ENCODE assay signal across 20 cellular contexts in the genomic region with DNA sequence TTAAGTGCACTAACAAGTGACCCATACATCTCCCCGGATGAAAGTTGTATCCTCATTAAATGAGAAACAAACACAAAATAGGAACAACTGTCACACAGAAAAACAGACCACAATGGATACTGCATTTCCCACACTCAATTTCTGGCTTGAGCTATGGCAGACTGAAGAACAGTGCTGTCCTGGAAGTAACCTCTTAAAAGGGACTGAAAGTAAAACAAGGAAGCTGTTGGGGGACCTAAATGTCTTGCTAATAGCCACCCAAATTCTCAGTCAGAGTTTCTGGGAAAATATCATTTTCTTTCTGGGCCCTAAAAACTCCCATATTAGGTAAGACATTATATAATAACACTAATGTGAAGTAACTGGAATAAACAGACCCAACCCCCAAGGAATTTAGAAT.
"Had no signal": no experiment of that assay in that cellular context is flagged by ENCODE, and none has a peak within 500 bp of the region (broad histone marks: within the 10 kb centered on the region; RNA-seq: fewer than 3 reads in every experiment).

No MANE protein-coding gene starts in this region.

- DNase-seq: activated B cell treated with CpG ODN at 0.5 μM for 24 hours; activated CD4-positive, alpha-beta T cell treated with anti-CD3 and anti-CD28 coated beads for 48 hours; activated CD8-positive, alpha-beta T cell treated with anti-CD3 and anti-CD28 coated beads for 36 hours; activated gamma-delta T cell; activated T-cell treated with anti-CD3 and anti-CD28 coated beads, Interleukin-2, amount 50 U/mL, for 4 hours; amniotic stem cell; caudate nucleus; colonic mucosa; islet precursor cell; naive thymus-derived CD8-positive, alpha-beta T cell; posterior cingulate gyrus; retina; stimulated activated CD4-positive, alpha-beta T cell treated with anti-CD3 and anti-CD28 coated beads, Interleukin-12 subunit alpha, Interleukin-12 subunit beta, amount 100 ng/mL, for 4 hours; stimulated activated CD4-positive, alpha-beta T cell treated with anti-CD3 and anti-CD28 coated beads, Interleukin-2, amount 100 ng/mL, for 24 hours; stomach; testis; upper lobe of left lung had no signal

- ATAC-seq: activated CD8-positive, alpha-beta T cell treated with anti-CD3 and anti-CD28 coated beads for 36 hours; activated T-cell treated with anti-CD3 and anti-CD28 coated beads, Interleukin-2, amount 50 U/mL, for 4 hours; esophagus mucosa; left lobe of liver; naive thymus-derived CD8-positive, alpha-beta T cell had no signal

- H3K36me3 ChIP-seq: colonic mucosa, neutrophil, stomach, upper lobe of left lung had no signal

- H3K27ac ChIP-seq: colonic mucosa, neutrophil, stomach, testis, upper lobe of left lung had no signal

- H3K9me3 ChIP-seq: colonic mucosa, neutrophil, stomach, testis, upper lobe of left lung had no signal

- H3K4me3 ChIP-seq: colonic mucosa, stomach, testis, upper lobe of left lung had no signal

- H3K4me1 ChIP-seq: colonic mucosa, stomach, testis, upper lobe of left lung had no signal

- H3K27me3 ChIP-seq: colonic mucosa, neutrophil, stomach, testis, upper lobe of left lung had no signal
